18 cellular contexts compared by ENCODE assay signal in the genomic region with DNA sequence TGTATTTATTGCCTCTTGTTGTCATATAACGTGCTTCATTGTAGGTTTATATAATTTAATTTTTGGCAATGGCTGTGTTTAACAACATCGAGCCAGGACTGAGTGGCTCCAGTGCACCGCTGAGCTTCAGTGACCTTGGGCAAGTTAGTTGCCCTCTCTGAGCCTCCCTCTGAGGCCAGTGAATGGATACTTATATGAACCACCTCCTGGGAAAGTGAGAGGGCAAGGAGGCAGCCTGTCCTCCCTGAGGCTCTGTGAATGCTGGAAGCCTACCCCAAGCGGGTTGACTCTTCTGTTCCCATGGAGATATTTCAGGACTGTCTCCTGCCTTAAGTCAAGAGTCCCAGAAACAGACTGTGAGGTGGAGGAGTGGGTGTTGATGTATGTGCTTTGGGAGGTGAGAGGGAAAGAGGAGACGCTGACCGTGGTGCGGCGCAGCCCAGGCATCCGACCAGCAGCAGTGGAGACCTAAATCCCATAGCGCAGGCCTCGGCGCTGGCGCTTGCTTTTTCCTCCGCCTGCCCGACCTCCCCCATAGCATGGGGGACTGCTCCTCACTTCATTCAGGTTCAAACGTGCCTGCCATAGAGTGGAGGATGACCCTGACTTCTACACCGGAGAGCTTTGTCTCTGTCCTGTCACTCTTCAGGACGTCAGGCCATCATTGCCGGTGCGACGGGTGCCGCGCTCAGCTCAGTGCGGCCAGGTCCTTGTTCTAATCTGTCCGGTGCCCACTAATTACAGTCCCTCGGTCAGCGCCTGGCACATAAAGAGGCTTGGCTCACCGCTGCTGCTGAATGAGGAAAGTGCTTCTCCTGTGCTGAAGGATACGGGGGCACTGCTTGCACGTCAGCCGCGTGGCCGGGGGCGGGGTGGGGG.
"Had no signal": no experiment of that assay in that cellular context is flagged by ENCODE, and none has a peak within 500 bp of the region (broad histone marks: within the 10 kb centered on the region; RNA-seq: fewer than 3 reads in every experiment).

No MANE protein-coding gene starts in this region.

- H3K36me3 Mint-ChIP-seq: activated CD8-positive, alpha-beta memory T cell treated with anti-CD3 and anti-CD28 coated beads, Interleukin-2, amount 10 ng/mL, durations not matched to agents 7 days and 5 days; WTC11 had no signal

- H3K4me1 Mint-ChIP-seq: activated CD4-positive, alpha-beta T cell treated with anti-CD3 and anti-CD28 coated beads for 36 hours; activated CD8-positive, alpha-beta memory T cell treated with anti-CD3 and anti-CD28 coated beads, Interleukin-2, amount 10 ng/mL, durations not matched to agents 7 days and 5 days; stimulated activated naive CD8-positive, alpha-beta T cell treated with anti-CD3 and anti-CD28 coated beads, Interleukin-15, amount 100 ng/mL, for 72 hours had no signal

- H3K9me3 Mint-ChIP-seq: activated T-helper 2 cell treated with anti-CD3 and anti-CD28 coated beads, Interferon-gamma antibody, Interleukin-2, Interleukin-4, amounts not matched to agents 10 μg/mL and 5 μg/mL and 100 μg/mL, durations not matched to agents 14 hours and 24 hours and 36 hours had no signal

- DNase-seq: activated CD4-positive, alpha-beta T cell treated with anti-CD3 and anti-CD28 coated beads for 36 hours; activated CD4-positive, alpha-beta T cell treated with anti-CD3 and anti-CD28 coated beads, Interleukin-2, amount 50 U/mL, for 48 hours; activated CD8-positive, alpha-beta memory T cell treated with anti-CD3 and anti-CD28 coated beads, Interleukin-2, amount 10 ng/mL, durations not matched to agents 7 days and 5 days; activated naive CD4-positive, alpha-beta T cell treated with Interleukin-2 at 50 U/mL for 16 hours; activated T-cell treated with anti-CD3 and anti-CD28 coated beads, Interleukin-2, amount 50 U/mL, for 24 hours; body of pancreas; erythroblast; kidney; stimulated activated CD4-positive, alpha-beta T cell treated with anti-CD3 and anti-CD28 coated beads, Interleukin-12 subunit alpha, Interleukin-12 subunit beta, amount 100 ng/mL, for 4 hours; stimulated activated CD4-positive, alpha-beta T cell treated with anti-CD3 and anti-CD28 coated beads, Interleukin-2, amount 100 ng/mL, for 24 hours; upper lobe of left lung had no signal

- ATAC-seq: activated CD4-positive, alpha-beta T cell treated with anti-CD3 and anti-CD28 coated beads for 36 hours; activated CD8-positive, alpha-beta memory T cell treated with anti-CD3 and anti-CD28 coated beads, Interleukin-2, amount 10 ng/mL, durations not matched to agents 7 days and 5 days; body of pancreas; left lobe of liver; pancreas; stimulated activated naive CD8-positive, alpha-beta T cell treated with anti-CD3 and anti-CD28 coated beads, Interleukin-15, amount 100 ng/mL, for 72 hours; WTC11 had no signal

- H3K27ac ChIP-seq: body of pancreas, pancreas, suprapubic skin, upper lobe of left lung had no signal

- H3K9me3 ChIP-seq: body of pancreas, suprapubic skin, upper lobe of left lung had no signal

- H3K4me1 ChIP-seq: upper lobe of left lung had no signal

- H3K4me3 ChIP-seq: body of pancreas, pancreas, suprapubic skin, upper lobe of left lung had no signal

- H3K36me3 ChIP-seq: pancreas, suprapubic skin, upper lobe of left lung had no signal

- H3K27me3 ChIP-seq: body of pancreas, pancreas, suprapubic skin, upper lobe of left lung had no signal

- H3K27ac Mint-ChIP-seq: activated CD4-positive, alpha-beta T cell treated with anti-CD3 and anti-CD28 coated beads for 36 hours; activated CD8-positive, alpha-beta memory T cell treated with anti-CD3 and anti-CD28 coated beads, Interleukin-2, amount 10 ng/mL, durations not matched to agents 7 days and 5 days; activated T-cell treated with anti-CD3 and anti-CD28 coated beads, Interleukin-2, amount 50 U/mL, for 24 hours; activated T-helper 2 cell treated with anti-CD3 and anti-CD28 coated beads, Interferon-gamma antibody, Interleukin-2, Interleukin-4, amounts not matched to agents 10 μg/mL and 5 μg/mL and 100 μg/mL, durations not matched to agents 14 hours and 24 hours and 36 hours; stimulated activated naive CD8-positive, alpha-beta T cell treated with anti-CD3 and anti-CD28 coated beads, Interleukin-15, amount 100 ng/mL, for 72 hours; T-helper 2 cell treated with Interferon-gamma antibody and Interleukin-4, amounts not matched to agents 5 μg/mL and 100 μg/mL, for 36 hours; WTC11 had no signal

- H3K4me3 Mint-ChIP-seq: activated CD4-positive, alpha-beta T cell treated with anti-CD3 and anti-CD28 coated beads for 36 hours; activated CD8-positive, alpha-beta memory T cell treated with anti-CD3 and anti-CD28 coated beads, Interleukin-2, amount 10 ng/mL, durations not matched to agents 7 days and 5 days; activated T-cell treated with anti-CD3 and anti-CD28 coated beads, Interleukin-2, amount 50 U/mL, for 24 hours; stimulated activated naive CD8-positive, alpha-beta T cell treated with anti-CD3 and anti-CD28 coated beads, Interleukin-15, amount 100 ng/mL, for 72 hours; T-helper 2 cell treated with Interferon-gamma antibody and Interleukin-4, amounts not matched to agents 5 μg/mL and 100 μg/mL, for 36 hours; WTC11 had no signal
